Comparison of ENCODE assay signal across 24 cellular contexts in genomic region chr14:100776681-100777365, GRCh38. TPM values are rescaled to one million over a fixed set of nuclear protein-coding genes. Genes with fewer than 3 reads are reported as not detected.
"Had no signal": no experiment of that assay in that cellular context is flagged by ENCODE, and none has a peak within 500 bp of the region (broad histone marks: within the 10 kb centered on the region; RNA-seq: fewer than 3 reads in every experiment).

No MANE protein-coding gene starts in this region.

- H3K9me3 Mint-ChIP-seq: activated B cell treated with CpG ODN at 0.5 μM for 24 hours; activated CD4-positive, alpha-beta memory T cell treated with anti-CD3 and anti-CD28 coated beads, Interleukin-2, amount 10 ng/mL, durations not matched to agents 7 days and 5 days; activated naive CD8-positive, alpha-beta T cell treated with anti-CD3 and anti-CD28 coated beads for 36 hours; activated T-cell treated with anti-CD3 and anti-CD28 coated beads, Interleukin-2, amount 50 U/mL, for 72 hours had no signal

- H3K36me3 ChIP-seq: cardiac muscle cell, left lung, pancreas, tibial nerve, vagina had no signal

- DNase-seq: activated B cell treated with CpG ODN at 0.5 μM for 24 hours; activated CD4-positive, alpha-beta memory T cell treated with anti-CD3 and anti-CD28 coated beads, Interleukin-2, amount 10 ng/mL, durations not matched to agents 7 days and 5 days; activated CD4-positive, alpha-beta T cell treated with anti-CD3 and anti-CD28 coated beads for 4 hours; activated naive CD8-positive, alpha-beta T cell treated with anti-CD3 and anti-CD28 coated beads for 36 hours; activated T-cell treated with anti-CD3 and anti-CD28 coated beads, Interleukin-2, amount 50 U/mL, for 72 hours; amniotic stem cell; erythroblast; foreskin melanocyte; glutamatergic neuron; hypothalamus; kidney; left lung; mammary epithelial cell; pancreas; stimulated activated naive CD4-positive, alpha-beta T cell; T-helper 1 cell; T-helper 9 cell had no signal

- H3K36me3 Mint-ChIP-seq: activated naive CD8-positive, alpha-beta T cell treated with anti-CD3 and anti-CD28 coated beads for 36 hours had no signal

- H3K4me1 Mint-ChIP-seq: activated B cell treated with CpG ODN at 0.5 μM for 24 hours; activated CD4-positive, alpha-beta memory T cell treated with anti-CD3 and anti-CD28 coated beads, Interleukin-2, amount 10 ng/mL, durations not matched to agents 7 days and 5 days; activated naive CD8-positive, alpha-beta T cell treated with anti-CD3 and anti-CD28 coated beads for 36 hours had no signal

- H3K27ac ChIP-seq: dorsolateral prefrontal cortex, left lung, pancreas, tibial nerve, vagina had no signal

- ATAC-seq: activated T-cell treated with anti-CD3 and anti-CD28 coated beads, Interleukin-2, amount 50 U/mL, for 72 hours; left lung; pancreas; sciatic nerve had no signal

- H3K27ac Mint-ChIP-seq: activated B cell treated with CpG ODN at 0.5 μM for 24 hours; activated CD4-positive, alpha-beta memory T cell treated with anti-CD3 and anti-CD28 coated beads, Interleukin-2, amount 10 ng/mL, durations not matched to agents 7 days and 5 days; activated naive CD8-positive, alpha-beta T cell treated with anti-CD3 and anti-CD28 coated beads for 36 hours; activated T-cell treated with anti-CD3 and anti-CD28 coated beads, Interleukin-2, amount 50 U/mL, for 72 hours had no signal

- H3K4me1 ChIP-seq: left lung, pancreas, tibial nerve, vagina had no signal

- H3K4me3 Mint-ChIP-seq: activated B cell treated with CpG ODN at 0.5 μM for 24 hours; activated CD4-positive, alpha-beta memory T cell treated with anti-CD3 and anti-CD28 coated beads, Interleukin-2, amount 10 ng/mL, durations not matched to agents 7 days and 5 days; activated naive CD8-positive, alpha-beta T cell treated with anti-CD3 and anti-CD28 coated beads for 36 hours; activated T-cell treated with anti-CD3 and anti-CD28 coated beads, Interleukin-2, amount 50 U/mL, for 72 hours had no signal

- H3K27me3 ChIP-seq: cardiac muscle cell, left lung, pancreas, tibial nerve, vagina had no signal

- H3K4me3 ChIP-seq: cardiac muscle cell, dorsolateral prefrontal cortex, left lung, pancreas, tibial nerve, vagina had no signal

- H3K9me3 ChIP-seq: left lung, pancreas, tibial nerve, vagina had no signal

- H3K27me3 Mint-ChIP-seq: activated B cell treated with CpG ODN at 0.5 μM for 24 hours; activated CD4-positive, alpha-beta memory T cell treated with anti-CD3 and anti-CD28 coated beads, Interleukin-2, amount 10 ng/mL, durations not matched to agents 7 days and 5 days; activated naive CD8-positive, alpha-beta T cell treated with anti-CD3 and anti-CD28 coated beads for 36 hours had no signal

RNA-seq across cellular contexts. Expression of gene MEG3, which starts 49.1 kb away (rescaled TPM):
- total RNA-seq: activated B cell treated with CpG ODN at 0.5 μM for 24 hours; activated CD4-positive, alpha-beta memory T cell treated with anti-CD3 and anti-CD28 coated beads, Interleukin-2, amount 10 ng/mL, durations not matched to agents 7 days and 5 days; activated T-cell treated with anti-CD3 and anti-CD28 coated beads, Interleukin-2, amount 50 U/mL, for 72 hours; cardiac muscle cell had no signal

RNA-seq across cellular contexts. Expression of gene DLK1, which starts 50.1 kb away (rescaled TPM):
- total RNA-seq: activated B cell treated with CpG ODN at 0.5 μM for 24 hours; activated CD4-positive, alpha-beta memory T cell treated with anti-CD3 and anti-CD28 coated beads, Interleukin-2, amount 10 ng/mL, durations not matched to agents 7 days and 5 days; activated naive CD8-positive, alpha-beta T cell treated with anti-CD3 and anti-CD28 coated beads for 36 hours; activated T-cell treated with anti-CD3 and anti-CD28 coated beads, Interleukin-2, amount 50 U/mL, for 72 hours; kidney; mammary epithelial cell; mononuclear cell; subcutaneous adipose tissue; tibial nerve had no signal
